1 cellular context compared by ENCODE assay signal in the genomic region with DNA sequence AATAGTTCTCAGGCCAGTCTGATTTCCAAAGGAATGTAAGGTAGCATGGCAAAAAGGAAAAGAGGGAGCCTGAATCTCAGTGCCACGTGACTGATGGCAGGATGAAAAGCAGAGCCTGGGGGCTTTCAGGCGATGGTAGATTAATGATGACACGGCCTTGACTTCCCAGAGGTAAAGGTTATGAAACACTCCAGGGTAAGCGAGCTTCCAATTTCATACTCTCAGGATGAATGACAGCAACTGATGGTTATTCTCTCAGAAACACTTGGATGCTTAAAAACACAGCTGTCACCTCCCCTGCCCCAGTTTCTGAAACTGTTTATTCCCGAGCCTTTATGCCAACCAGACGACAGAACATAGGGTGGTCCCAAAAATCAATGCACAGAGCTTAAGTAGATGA.
TF ChIP-seq lines count a peak whose summit lies in the region.

No MANE protein-coding gene starts in this region.

TF ChIP-seq in neural cell, 6 proteins besides CTCF, POLR2A, EP300 and RAD21:
- TF ChIP-seq, protein P1, sequence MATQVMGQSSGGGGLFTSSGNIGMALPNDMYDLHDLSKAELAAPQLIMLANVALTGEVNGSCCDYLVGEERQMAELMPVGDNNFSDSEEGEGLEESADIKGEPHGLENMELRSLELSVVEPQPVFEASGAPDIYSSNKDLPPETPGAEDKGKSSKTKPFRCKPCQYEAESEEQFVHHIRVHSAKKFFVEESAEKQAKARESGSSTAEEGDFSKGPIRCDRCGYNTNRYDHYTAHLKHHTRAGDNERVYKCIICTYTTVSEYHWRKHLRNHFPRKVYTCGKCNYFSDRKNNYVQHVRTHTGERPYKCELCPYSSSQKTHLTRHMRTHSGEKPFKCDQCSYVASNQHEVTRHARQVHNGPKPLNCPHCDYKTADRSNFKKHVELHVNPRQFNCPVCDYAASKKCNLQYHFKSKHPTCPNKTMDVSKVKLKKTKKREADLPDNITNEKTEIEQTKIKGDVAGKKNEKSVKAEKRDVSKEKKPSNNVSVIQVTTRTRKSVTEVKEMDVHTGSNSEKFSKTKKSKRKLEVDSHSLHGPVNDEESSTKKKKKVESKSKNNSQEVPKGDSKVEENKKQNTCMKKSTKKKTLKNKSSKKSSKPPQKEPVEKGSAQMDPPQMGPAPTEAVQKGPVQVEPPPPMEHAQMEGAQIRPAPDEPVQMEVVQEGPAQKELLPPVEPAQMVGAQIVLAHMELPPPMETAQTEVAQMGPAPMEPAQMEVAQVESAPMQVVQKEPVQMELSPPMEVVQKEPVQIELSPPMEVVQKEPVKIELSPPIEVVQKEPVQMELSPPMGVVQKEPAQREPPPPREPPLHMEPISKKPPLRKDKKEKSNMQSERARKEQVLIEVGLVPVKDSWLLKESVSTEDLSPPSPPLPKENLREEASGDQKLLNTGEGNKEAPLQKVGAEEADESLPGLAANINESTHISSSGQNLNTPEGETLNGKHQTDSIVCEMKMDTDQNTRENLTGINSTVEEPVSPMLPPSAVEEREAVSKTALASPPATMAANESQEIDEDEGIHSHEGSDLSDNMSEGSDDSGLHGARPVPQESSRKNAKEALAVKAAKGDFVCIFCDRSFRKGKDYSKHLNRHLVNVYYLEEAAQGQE (IDR thresholded peaks at IDR 0.05; ENCODE audit: borderline replicate concordance) = no peak
- peak; percentile 10 for TF ChIP-seq MXI1 (conservative IDR thresholded peaks at IDR 0.05; ENCODE audit: poor library complexity, severe bottlenecking)
